ENCODE assay signal across 8 cellular contexts in the genomic region with DNA sequence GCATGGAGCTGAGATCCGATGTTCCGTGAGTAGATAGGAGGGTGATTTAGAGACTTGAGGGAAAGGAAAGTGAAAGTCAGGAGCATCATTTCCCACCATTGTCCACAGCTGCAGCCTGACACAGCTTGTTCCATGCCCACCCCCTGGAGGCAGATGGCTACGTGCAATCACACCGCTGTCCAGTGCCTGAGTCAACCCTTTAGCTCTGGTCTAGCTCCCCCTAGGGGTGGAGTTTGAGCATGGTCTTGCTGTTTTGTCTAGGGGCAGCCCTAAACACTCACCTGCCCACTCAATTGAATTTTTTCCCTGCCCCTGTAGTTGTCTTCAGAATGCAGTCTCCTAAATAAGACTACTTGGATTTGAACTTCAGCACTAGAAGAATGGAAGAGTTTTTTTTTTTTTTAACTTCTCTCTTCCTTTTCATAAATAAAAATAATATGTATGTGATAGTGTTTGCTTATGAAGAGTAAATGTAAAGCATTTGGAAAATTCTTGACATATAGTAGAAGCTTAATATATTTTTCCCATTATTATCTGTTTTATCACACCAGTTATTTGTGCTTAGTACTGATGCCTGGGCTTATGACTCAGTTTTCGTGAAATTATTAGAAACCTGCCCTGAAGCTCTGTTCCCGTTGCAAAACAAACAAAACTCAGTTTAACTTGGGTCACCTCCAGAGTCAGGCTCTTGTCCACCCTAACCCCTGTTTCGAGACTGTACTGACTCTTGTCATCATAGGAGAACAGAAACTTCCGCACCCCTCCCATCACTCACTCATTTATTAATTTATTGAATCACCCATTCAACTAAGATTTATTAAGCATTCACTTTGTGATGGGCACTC.
DNase-seq lines count a peak whose midpoint lies in the region; ATAC-seq lines count a peak whose summit lies in the region.

No MANE protein-coding gene starts in this region.

- CTCF ChIA-PET in activated naive CD4-positive, alpha-beta T cell treated with anti-CD3 and anti-CD28 coated beads, Interleukin-2, amount 10 ng/mL, durations not matched to agents 7 days and 5 days (lab: Charles Lee): interaction anchor here (0.8 to 1.5 kb wide), 8 partner anchors 9 to 762 kb away, joined by 3 to 12 read pairs (median 3); no protein-coding TSS in a partner anchor

- no peaks in the 10 kb centered on the region for H3K4me1 ChIP-seq in skeletal muscle satellite cell (ENCODE audit: control insufficient read depth, insufficient read depth, low read length)

- H3K36me3 Mint-ChIP-seq in activated naive CD4-positive, alpha-beta T cell treated with anti-CD3 and anti-CD28 coated beads, Interleukin-2, amount 10 ng/mL, durations not matched to agents 7 days and 5 days: no peaks in the 10 kb centered on the region

- no peak overlapping the region for H3K4me3 ChIP-seq in skeletal muscle satellite cell (ENCODE audit: low read length)

- peaks cover 27% of the 10 kb centered on the region for H3K27me3 ChIP-seq in skeletal muscle satellite cell (ENCODE audit: control insufficient read depth, insufficient read depth, low read length)

- no peak overlapping the region for H3K4me3 Mint-ChIP-seq in activated naive CD4-positive, alpha-beta T cell treated with anti-CD3 and anti-CD28 coated beads, Interleukin-2, amount 10 ng/mL, durations not matched to agents 7 days and 5 days

- H3K9me3 ChIP-seq in skeletal muscle satellite cell (replicated peaks; ENCODE audit: low read length): no peaks in the 10 kb centered on the region

- no peaks in the 10 kb centered on the region for H3K4me1 Mint-ChIP-seq in activated naive CD4-positive, alpha-beta T cell treated with anti-CD3 and anti-CD28 coated beads, Interleukin-2, amount 10 ng/mL, durations not matched to agents 7 days and 5 days

- peak; percentile 17 for DNase-seq in COR-L47 (lab: John Stamatoyannopoulos, UW)
- DNase-seq in NCI-H510A (lab: John Stamatoyannopoulos, UW): peak; percentile 79
- DNase-seq in activated naive CD4-positive, alpha-beta T cell treated with anti-CD3 and anti-CD28 coated beads, Interleukin-2, amount 10 ng/mL, durations not matched to agents 7 days and 5 days: peak; percentile 35
- peak; percentile 72 for DNase-seq in left ventricle myocardium superior
- DNase-seq in cortex of kidney (lab: John Stamatoyannopoulos, UW): no peak

- no peaks in the 10 kb centered on the region for H3K9me3 Mint-ChIP-seq in activated naive CD4-positive, alpha-beta T cell treated with anti-CD3 and anti-CD28 coated beads, Interleukin-2, amount 10 ng/mL, durations not matched to agents 7 days and 5 days

- H3K27me3 Mint-ChIP-seq in activated naive CD4-positive, alpha-beta T cell treated with anti-CD3 and anti-CD28 coated beads, Interleukin-2, amount 10 ng/mL, durations not matched to agents 7 days and 5 days: no peaks in the 10 kb centered on the region

- H3K36me3 ChIP-seq in skeletal muscle satellite cell (ENCODE audit: insufficient read depth, low read length): no peaks in the 10 kb centered on the region

- intact Hi-C loops in left ventricle myocardium superior (cut with micrococcal nuclease): loop anchor here (5.0 kb wide), 1 partner anchor 607 kb away; no protein-coding TSS in a partner anchor

- H3K9ac ChIP-seq in skeletal muscle satellite cell (ENCODE audit: low read depth, low read length): no peak overlapping the region

- no peak overlapping the region for H3K27ac Mint-ChIP-seq in activated naive CD4-positive, alpha-beta T cell treated with anti-CD3 and anti-CD28 coated beads, Interleukin-2, amount 10 ng/mL, durations not matched to agents 7 days and 5 days

- peak; percentile 91 for ATAC-seq in GM18909 (IDR thresholded peaks at IDR 0.05; ENCODE audit: poor library complexity, unreplicated experiment)
- ATAC-seq in HG03159 (IDR thresholded peaks at IDR 0.05; ENCODE audit: unreplicated experiment): peak; percentile 68
- ATAC-seq in left ventricle myocardium superior: peak; percentile 92

- H3K4me2 ChIP-seq in skeletal muscle satellite cell (ENCODE audit: low read length): peak overlapping the region; percentile 26
